Comparison of ENCODE assay signal across 8 cellular contexts in the genomic region with DNA sequence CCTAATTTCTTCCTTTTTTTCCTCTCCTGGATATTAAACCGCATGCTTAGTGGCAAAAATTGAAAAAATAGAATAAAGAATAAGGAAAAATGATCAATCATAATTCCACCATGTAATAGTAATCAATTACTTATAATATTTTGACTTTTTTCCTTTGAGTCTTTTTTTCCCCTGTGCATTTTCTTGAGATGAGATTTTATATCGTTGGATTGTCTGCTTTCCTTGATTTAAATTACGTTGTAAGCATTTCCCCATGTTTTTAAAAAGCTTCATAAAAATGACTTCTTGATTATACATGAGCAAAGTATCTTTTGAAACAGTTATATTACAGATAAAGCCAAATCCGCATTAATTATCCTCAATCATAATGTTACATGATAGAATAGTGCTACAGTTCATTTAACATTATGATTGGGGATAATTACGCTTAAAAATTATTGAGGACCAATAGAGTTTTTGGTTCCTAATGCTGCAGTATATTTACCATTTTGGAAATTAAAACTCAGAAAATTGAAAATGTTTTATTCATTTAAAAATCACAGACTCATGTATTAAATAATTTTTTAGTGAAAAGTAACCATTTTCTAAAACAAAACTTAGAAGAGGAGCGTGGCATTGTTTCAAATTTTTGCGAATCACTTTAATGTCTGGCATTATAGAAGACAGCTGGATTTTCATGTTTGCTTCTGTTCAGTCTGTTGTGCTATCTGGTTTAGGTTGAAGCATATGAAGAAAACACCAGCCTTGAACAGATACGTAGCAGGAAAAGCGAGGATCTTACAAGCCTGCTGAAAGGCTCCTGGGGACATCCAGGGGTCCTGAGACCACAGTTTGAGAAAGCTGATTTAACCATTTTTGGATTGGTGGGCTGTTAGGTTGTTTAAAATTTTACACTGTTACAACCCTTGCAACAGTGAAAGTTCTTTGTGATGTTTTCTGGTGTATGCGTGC. TPM values are rescaled to one million over a fixed set of nuclear protein-coding genes. Genes with fewer than 3 reads are reported as not detected.
DNase-seq lines count a peak whose midpoint lies in the region; ATAC-seq, FAIRE-seq and TF ChIP-seq lines count a peak whose summit lies in the region.

No MANE protein-coding gene starts in this region.

- no peaks in the 10 kb centered on the region for H3K9me2 ChIP-seq in DOHH2 (replicated peaks; ENCODE audit: control insufficient read depth, low read length)

- no peak for TF ChIP-seq POLR2A in endothelial cell of umbilical vein (IDR thresholded peaks at IDR 0.05; ENCODE audit: low read depth, low read length)

- H3K36me3 ChIP-seq in DOHH2 (ENCODE audit: control insufficient read depth, low read length) (no peaks in the 10 kb centered on the region; the same call in 1 of the 2 replicates), OCI-LY3 (replicated peaks; ENCODE audit: low read depth, low read length) (peaks cover 2% of the 10 kb centered on the region), endothelial cell of umbilical vein (ENCODE audit: control insufficient read depth in 2 of 2, extremely low read depth in 1 of 2, insufficient read depth in 2 of 2, low read length in 2 of 2) (no peaks in the 10 kb centered on the region), parathyroid adenoma (ENCODE audit: control insufficient read depth, insufficient read depth, low read length) (no peaks in the 10 kb centered on the region)

- H3K27me3 ChIP-seq in DOHH2 (ENCODE audit: control insufficient read depth, low read length): no peaks in the 10 kb centered on the region
- no peaks in the 10 kb centered on the region for H3K27me3 ChIP-seq in OCI-LY3 (ENCODE audit: low read depth, low read length)
- no peaks in the 10 kb centered on the region for H3K27me3 ChIP-seq in endothelial cell of umbilical vein (ENCODE audit: control insufficient read depth in 2 of 2, insufficient read depth in 2 of 2, low read length in 2 of 2)
- no peaks in the 10 kb centered on the region for H3K27me3 ChIP-seq in parathyroid adenoma (ENCODE audit: control insufficient read depth, insufficient read depth, low read length)

- H4K20me1 ChIP-seq in DOHH2 (ENCODE audit: control insufficient read depth, insufficient read depth, low read depth, low read length) (peaks cover 3% of the 10 kb centered on the region; the same call in 1 of the 2 replicates), OCI-LY3 (ENCODE audit: insufficient read depth, low read length) (no peaks in the 10 kb centered on the region), endothelial cell of umbilical vein (replicated peaks; ENCODE audit: control insufficient read depth, extremely low read depth, insufficient read depth, low read length) (peaks cover 2% of the 10 kb centered on the region)

- H3K9me3 ChIP-seq in DOHH2 (ENCODE audit: control insufficient read depth, insufficient read depth, low read length): no peaks in the 10 kb centered on the region
- H3K9me3 ChIP-seq in OCI-LY3 (ENCODE audit: insufficient read depth, low read length): no peaks in the 10 kb centered on the region
- H3K9me3 ChIP-seq in endothelial cell of umbilical vein (replicated peaks; ENCODE audit: control insufficient read depth, insufficient read depth, low read length): no peaks in the 10 kb centered on the region
- no peaks in the 10 kb centered on the region for H3K9me3 ChIP-seq in parathyroid adenoma (ENCODE audit: control insufficient read depth, low read length)

- H3K4me1 ChIP-seq in DOHH2 (ENCODE audit: control insufficient read depth, low read length) (peaks cover 21% of the 10 kb centered on the region), OCI-LY3 (ENCODE audit: low read length) (peaks cover 8% of the 10 kb centered on the region), endothelial cell of umbilical vein (ENCODE audit: control insufficient read depth, extremely low read depth, insufficient read depth, low read length) (peaks cover 18% of the 10 kb centered on the region), parathyroid adenoma (peaks cover 9% of the 10 kb centered on the region)

- H3K79me2 ChIP-seq in DOHH2 (ENCODE audit: control insufficient read depth, low read length): peaks cover 27% of the 10 kb centered on the region
- no peaks in the 10 kb centered on the region; the same call in 1 of the 2 replicates for H3K79me2 ChIP-seq in OCI-LY3 (ENCODE audit: low read length)
- H3K79me2 ChIP-seq in endothelial cell of umbilical vein (ENCODE audit: control insufficient read depth, insufficient read depth, low read length): peaks cover 38% of the 10 kb centered on the region
- peaks cover 22% of the 10 kb centered on the region for H3K79me2 ChIP-seq in parathyroid adenoma

- FAIRE-seq in endothelial cell of umbilical vein (lab: Jason Lieb, UNC): no peak

- dilution Hi-C loops in endothelial cell of umbilical vein (cut with MboI; ENCODE audit: extremely low pct_ligation_motif_present, low sequenced_read_pairs): no loop called here

- peak overlapping the region; percentile 87 for H3K4me3 ChIP-seq in DOHH2 (ENCODE audit: low read length)
- H3K4me3 ChIP-seq in OCI-LY3 (ENCODE audit: low read length): peak overlapping the region; percentile 80
- peak overlapping the region; percentile 68 to 85 (median 78) for H3K4me3 ChIP-seq in endothelial cell of umbilical vein (replicated peaks in 1 of 3; ENCODE audit: insufficient read depth in 1 of 3, low read depth in 1 of 3, low read length in 3 of 3)
- peak overlapping the region; percentile 85 for H3K4me3 ChIP-seq in parathyroid adenoma (ENCODE audit: low read depth, low read length)

- H3K4me2 ChIP-seq in DOHH2 (ENCODE audit: low read length) (peak overlapping the region; percentile 79), OCI-LY3 (ENCODE audit: low read length) (peak overlapping the region; percentile 84), endothelial cell of umbilical vein (ENCODE audit: insufficient read depth, low read length) (peak overlapping the region; percentile 95), parathyroid adenoma (ENCODE audit: low read length) (peak overlapping the region; percentile 64)

- CTCF ChIA-PET in endothelial cell of umbilical vein (lab: Charles Lee): interaction anchor here (1.0 to 1.4 kb wide), 4 partner anchors 72 to 326 kb away, joined by 3 to 4 read pairs (median 4); no protein-coding TSS in a partner anchor

- intact Hi-C loops in endothelial cell of umbilical vein (cut with micrococcal nuclease): loop anchor here (1.0 to 10.0 kb wide), 6 partner anchors 72 to 897 kb away; partner anchors contain the start of genes HOMER1 and TENT2

- H3K9ac ChIP-seq in OCI-LY3 (ENCODE audit: low read length) (peak overlapping the region; percentile 62), endothelial cell of umbilical vein (replicated peaks; ENCODE audit: extremely low read depth, insufficient read depth, low read length) (peak overlapping the region; percentile 90), parathyroid adenoma (no peak overlapping the region)

- POLR2A ChIA-PET in endothelial cell of umbilical vein (lab: Charles Lee): no interaction called here

- peak; percentile 29 for DNase-seq in endothelial cell of umbilical vein (ENCODE audit: low read depth, low spot score)
- no peak for DNase-seq in NCI-H2196 (lab: John Stamatoyannopoulos, UW; ENCODE audit: unreplicated experiment)
- DNase-seq in activated CD4-positive, CD25-positive, alpha-beta regulatory T cell treated with anti-CD3 and anti-CD28 coated beads, Interleukin-2, amount 50 U/mL, for 72 hours: no peak
- no peak for DNase-seq in middle frontal gyrus (ENCODE audit: extremely low spot score, low spot score)

- TSS peak; percentile 29 for BruUV-seq in endothelial cell of umbilical vein (replicated peaks; lab: Mats Ljungman, UMichigan)

- no peaks in the 10 kb centered on the region for H3K9me1 ChIP-seq in endothelial cell of umbilical vein (replicated peaks; ENCODE audit: control insufficient read depth, extremely low read depth, insufficient read depth, low read length)

- TF ChIP-seq CTCF in DOHH2 (IDR thresholded peaks at IDR 0.05; ENCODE audit: low read depth, low read length, poor library complexity, severe bottlenecking) (no peak), OCI-LY3 (IDR thresholded peaks at IDR 0.05; ENCODE audit: low read depth, low read length) (no peak), endothelial cell of umbilical vein (IDR thresholded peaks at IDR 0.05; ENCODE audit: extremely low read depth in 1 of 2, insufficient read depth in 1 of 2, low read depth in 1 of 2, low read length in 2 of 2) (no peak), parathyroid adenoma (IDR thresholded peaks at IDR 0.05) (no peak)

- H2AFZ ChIP-seq in OCI-LY3 (ENCODE audit: low read depth, low read length): no peak overlapping the region
- no peak overlapping the region for H2AFZ ChIP-seq in endothelial cell of umbilical vein (ENCODE audit: low read depth, low read length)
- peak overlapping the region; percentile 94 for H2AFZ ChIP-seq in parathyroid adenoma

- H3K27ac ChIP-seq in DOHH2 (ENCODE audit: low read depth, low read length): no peak overlapping the region
- no peak overlapping the region for H3K27ac ChIP-seq in OCI-LY3 (ENCODE audit: low read length)
- H3K27ac ChIP-seq in endothelial cell of umbilical vein (ENCODE audit: insufficient read depth, low read depth, low read length): peak overlapping the region; percentile 91
- H3K27ac ChIP-seq in parathyroid adenoma: no peak overlapping the region

- no peak for ATAC-seq in HG02588 (IDR thresholded peaks at IDR 0.05; ENCODE audit: unreplicated experiment)

- peaks cover 9% of the 10 kb centered on the region; the same call in 1 of the 2 replicates for H3F3A ChIP-seq in DOHH2 (ENCODE audit: control insufficient read depth, insufficient read depth)

TF ChIP-seq in endothelial cell of umbilical vein, 7 proteins besides CTCF, POLR2A, EP300 and RAD21:
- TF ChIP-seq EZH2 (IDR thresholded peaks at IDR 0.05; ENCODE audit: borderline replicate concordance, low read depth, low read length, severe bottlenecking) (no peak), FOS (IDR thresholded peaks at IDR 0.05; ENCODE audit: borderline replicate concordance, insufficient read depth, low read length) (no peak), MAX (IDR thresholded peaks at IDR 0.05; ENCODE audit: insufficient read depth, insufficient read length) (no peak), POLR2AphosphoS5 (IDR thresholded peaks at IDR 0.05; ENCODE audit: insufficient read depth, low read depth, low read length) (no peak), GATA2 (IDR thresholded peaks at IDR 0.05; ENCODE audit: insufficient read depth, insufficient read length, low read depth, low read length) (no peak)

RNA-seq across cellular contexts. Expression of gene ZFYVE16, which starts 1.4 kb away (rescaled TPM):
- 36.8 and 43.1 TPM in 2 replicates for total RNA-seq in endothelial cell of umbilical vein
- 3.6 and 5.1 TPM in 2 replicates for polyA plus RNA-seq in endothelial cell of umbilical vein
- 4.4 and 5.4 TPM in 2 replicates for polyA plus RNA-seq in endothelial cell of umbilical vein (2011; cell fraction: cytosol; rRNA removed)
- 21.5 and 27.0 TPM in 2 replicates for polyA plus RNA-seq in endothelial cell of umbilical vein (2011; cell fraction: nucleus; rRNA removed)
- polyA plus RNA-seq in endothelial cell of umbilical vein (2012): 13.6 and 18.2 TPM in 2 replicates
- polyA minus RNA-seq in endothelial cell of umbilical vein: 18.6 and 21.1 TPM in 2 replicates
- 12.4 TPM for polyA minus RNA-seq in endothelial cell of umbilical vein (2011; cell fraction: cytosol; rRNA and poly(A)+ RNA removed)
- polyA minus RNA-seq in endothelial cell of umbilical vein (2011; cell fraction: nucleus; rRNA and poly(A)+ RNA removed): 47.2 and 67.5 TPM in 2 replicates
